ENCODE assay signal across 8 cellular contexts in the genomic region with DNA sequence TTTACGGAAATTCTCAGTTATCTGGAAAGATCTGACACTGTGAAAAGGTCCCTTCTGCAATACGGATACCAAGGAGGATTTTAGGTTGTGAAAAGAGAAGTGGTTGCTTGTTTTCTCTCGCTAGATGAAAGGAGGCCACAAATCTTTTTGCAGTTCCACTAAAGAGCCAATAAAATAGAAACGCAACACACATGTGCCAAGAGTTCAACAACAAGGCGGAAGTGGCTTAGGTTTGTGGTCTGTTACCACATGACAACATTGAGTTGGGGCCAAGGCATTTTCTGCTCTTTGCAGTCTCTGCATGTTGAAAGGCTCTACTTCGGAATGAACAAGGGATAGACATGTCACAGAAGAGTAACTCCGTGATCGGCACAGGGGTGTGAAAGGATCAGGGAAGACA.
DNase-seq lines count a peak whose midpoint lies in the region; ATAC-seq and TF ChIP-seq lines count a peak whose summit lies in the region.

No MANE protein-coding gene starts in this region.

- peak; percentile 4 to 79 (median 59) for DNase-seq in CD8-positive, alpha-beta memory T cell
- peak; percentile 7 for DNase-seq in GM20000 (ENCODE audit: low spot score)
- DNase-seq in activated CD4-positive, alpha-beta T cell treated with anti-CD3 and anti-CD28 coated beads, Interleukin-2, amount 10 ng/mL, durations not matched to agents 24 days and 14 days: peak; percentile 90
- peak; percentile 47 for DNase-seq in foreskin melanocyte
- no peak for DNase-seq in SW 1271 (lab: John Stamatoyannopoulos, UW)
- no peak for DNase-seq in NCI-H748 (lab: John Stamatoyannopoulos, UW; ENCODE audit: unreplicated experiment)
- DNase-seq in NCI-H226: no peak

- peak; percentile 95 for ATAC-seq in HG03460 (IDR thresholded peaks at IDR 0.05; ENCODE audit: unreplicated experiment)

- H3K9me3 ChIP-seq in CD8-positive, alpha-beta memory T cell (ENCODE audit: low read length): no peaks in the 10 kb centered on the region

- H3K4me3 Mint-ChIP-seq in CD8-positive, alpha-beta memory T cell: peak overlapping the region in 6 of 7 donors; percentile 14 to 76 (median 56)
- H3K4me3 Mint-ChIP-seq in activated CD4-positive, alpha-beta T cell treated with anti-CD3 and anti-CD28 coated beads, Interleukin-2, amount 10 ng/mL, durations not matched to agents 24 days and 14 days: peak overlapping the region; percentile 50

- CTCF ChIA-PET in CD8-positive, alpha-beta memory T cell (lab: Charles Lee): no interaction called here

- intact Hi-C loops in activated CD4-positive, alpha-beta T cell treated with anti-CD3 and anti-CD28 coated beads, Interleukin-2, amount 10 ng/mL, durations not matched to agents 24 days and 14 days (cut with micrococcal nuclease): no loop called here

- peak overlapping the region in 5 of 8 donors; percentile 5 to 66 (median 13) for H3K27ac Mint-ChIP-seq in CD8-positive, alpha-beta memory T cell
- peak overlapping the region; percentile 14 for H3K27ac Mint-ChIP-seq in activated CD4-positive, alpha-beta T cell treated with anti-CD3 and anti-CD28 coated beads, Interleukin-2, amount 10 ng/mL, durations not matched to agents 24 days and 14 days

- H3K36me3 Mint-ChIP-seq in CD8-positive, alpha-beta memory T cell: no peaks in the 10 kb centered on the region
- peaks cover 2% of the 10 kb centered on the region for H3K36me3 Mint-ChIP-seq in activated CD4-positive, alpha-beta T cell treated with anti-CD3 and anti-CD28 coated beads, Interleukin-2, amount 10 ng/mL, durations not matched to agents 24 days and 14 days (ENCODE audit: low read depth)

- H3K27ac ChIP-seq in CD8-positive, alpha-beta memory T cell (ENCODE audit: low read depth, low read length): no peak overlapping the region

- H3K4me3 ChIP-seq in CD8-positive, alpha-beta memory T cell (ENCODE audit: low read length): no peak overlapping the region

- H3K27me3 ChIP-seq in CD8-positive, alpha-beta memory T cell (ENCODE audit: insufficient read depth, low read length, poor library complexity, severe bottlenecking): no peaks in the 10 kb centered on the region

- H3K36me3 ChIP-seq in CD8-positive, alpha-beta memory T cell (ENCODE audit: insufficient read depth, low read length): no peaks in the 10 kb centered on the region

- TF ChIP-seq CTCF in GM20000 (IDR thresholded peaks at IDR 0.05; ENCODE audit: extremely low read depth, missing control alignments): no peak

- peaks cover 0 to 7% (median 0%) of the 10 kb centered on the region in 5 donors for H3K9me3 Mint-ChIP-seq in CD8-positive, alpha-beta memory T cell
- H3K9me3 Mint-ChIP-seq in activated CD4-positive, alpha-beta T cell treated with anti-CD3 and anti-CD28 coated beads, Interleukin-2, amount 10 ng/mL, durations not matched to agents 24 days and 14 days: peaks cover 10% of the 10 kb centered on the region

- peaks cover 7 to 29% of the 10 kb centered on the region in 2 donors for H3K27me3 Mint-ChIP-seq in CD8-positive, alpha-beta memory T cell
- peaks cover 48% of the 10 kb centered on the region for H3K27me3 Mint-ChIP-seq in activated CD4-positive, alpha-beta T cell treated with anti-CD3 and anti-CD28 coated beads, Interleukin-2, amount 10 ng/mL, durations not matched to agents 24 days and 14 days

- peaks cover 15 to 34% (median 19%) of the 10 kb centered on the region in 3 donors for H3K4me1 Mint-ChIP-seq in CD8-positive, alpha-beta memory T cell
- peaks cover 10% of the 10 kb centered on the region for H3K4me1 Mint-ChIP-seq in activated CD4-positive, alpha-beta T cell treated with anti-CD3 and anti-CD28 coated beads, Interleukin-2, amount 10 ng/mL, durations not matched to agents 24 days and 14 days

- H3K4me1 ChIP-seq in CD8-positive, alpha-beta memory T cell (ENCODE audit: insufficient read depth, low read length): peaks cover 20% of the 10 kb centered on the region

- POLR2A ChIA-PET in CD8-positive, alpha-beta memory T cell (lab: Charles Lee): no interaction called here

Comparison
In these comparisons a context has a peak if more than half of its experiments do, and no peak if none do; other contexts are left out.
1. DNase-seq: peak in CD8-positive, alpha-beta memory T cell (5 of 5), GM20000 (single experiment), activated CD4-positive, alpha-beta T cell treated with anti-CD3 and anti-CD28 coated beads, Interleukin-2, amount 10 ng/mL, durations not matched to agents 24 days and 14 days (single experiment) and foreskin melanocyte (single experiment); none in SW 1271 (0 of 2), NCI-H748 (single experiment) and NCI-H226 (single experiment).